Comparison of ENCODE assay signal across 8 cellular contexts in genomic region chr6:46016063-46016608, GRCh38. TPM values are rescaled to one million over a fixed set of nuclear protein-coding genes. Genes with fewer than 3 reads are reported as not detected.
DNase-seq lines count a peak whose midpoint lies in the region; ATAC-seq and TF ChIP-seq lines count a peak whose summit lies in the region.

No MANE protein-coding gene starts in this region.

- H3K27me3 Mint-ChIP-seq in CD4-positive, alpha-beta T cell: peaks cover 22% of the 10 kb centered on the region

- no peaks in the 10 kb centered on the region for H3K9me3 ChIP-seq in CD4-positive, alpha-beta T cell (ENCODE audit: control insufficient read depth, low read length)
- H3K9me3 ChIP-seq in NT2/D1 (ENCODE audit: insufficient read depth, low read length) (peaks cover 11% of the 10 kb centered on the region), esophagus (ENCODE audit: control insufficient read depth in 2 of 2, insufficient read depth in 1 of 2, low read depth in 1 of 2, low read length in 1 of 2) (no peaks in the 10 kb centered on the region), neuronal stem cell (replicated peaks in 1 of 2; ENCODE audit: control insufficient read depth in 2 of 2, insufficient read depth in 1 of 2, low read depth in 1 of 2, low read length in 2 of 2) (peaks cover 0 to 3% of the 10 kb centered on the region in 2 donors)

- no peak overlapping the region for H3K14ac ChIP-seq in neuronal stem cell (ENCODE audit: low read length)

- no peak for TF ChIP-seq CTCF in CD4-positive, alpha-beta T cell (IDR thresholded peaks at IDR 0.05)

- no peak overlapping the region for H3K9ac ChIP-seq in NT2/D1 (ENCODE audit: insufficient read length, low read depth)
- H3K9ac ChIP-seq in neuronal stem cell (ENCODE audit: low read depth, low read length, poor library complexity): no peak overlapping the region

- no peaks in the 10 kb centered on the region for H3K36me3 ChIP-seq in NT2/D1 (ENCODE audit: insufficient read depth, insufficient read length, low read length)
- H3K36me3 ChIP-seq in esophagus (ENCODE audit: control insufficient read depth in 2 of 2, insufficient read depth in 2 of 2, low read length in 1 of 2): no peaks in the 10 kb centered on the region
- no peaks in the 10 kb centered on the region for H3K36me3 ChIP-seq in neuronal stem cell (replicated peaks in 1 of 2; ENCODE audit: control insufficient read depth in 2 of 2, insufficient read depth in 2 of 2, low read length in 2 of 2)

- H3K27me3 ChIP-seq in CD4-positive, alpha-beta T cell (ENCODE audit: control insufficient read depth, insufficient read depth, low read length): no peaks in the 10 kb centered on the region
- H3K27me3 ChIP-seq in NT2/D1 (ENCODE audit: insufficient read depth, insufficient read length) (peaks cover 11% of the 10 kb centered on the region), esophagus (ENCODE audit: control insufficient read depth in 1 of 2, insufficient read depth in 2 of 2, low read length in 2 of 2) (peaks cover 0 to 6% of the 10 kb centered on the region in 2 donors), neuronal stem cell (ENCODE audit: control insufficient read depth in 3 of 3, insufficient read depth in 3 of 3, low read depth in 1 of 3, low read length in 3 of 3) (peaks cover 5 to 67% (median 21%) of the 10 kb centered on the region in 3 experiments)

- no peak overlapping the region for H2BK5ac ChIP-seq in neuronal stem cell (ENCODE audit: low read length)

- ATAC-seq in CD4-positive, alpha-beta T cell (ENCODE audit: poor library complexity): no peak

- 24 to 28% methylated on average over 8 of the region's 8 CpGs for WGBS in esophagus, 2 donors
- no CpG with 5 or more reads among the region's 8 CpGs for WGBS in neuronal stem cell (ENCODE audit: extremely low coverage in 2 of 2, insufficient read length in 2 of 2, insufficient replicate concordance in 1 of 2), 2 donors

- H4K91ac ChIP-seq in neuronal stem cell (ENCODE audit: low read depth, low read length, poor library complexity): no peak overlapping the region

- H3K4me3 ChIP-seq in NT2/D1 (ENCODE audit: insufficient read length, low read depth) (peak overlapping the region; percentile 56), esophagus (ENCODE audit: low read depth in 1 of 2, low read length in 2 of 2) (peak overlapping the region; percentile 51 to 54), neuronal stem cell (ENCODE audit: low read length in 2 of 2) (peak overlapping the region in 1 of 2 donors; percentile 80)

- H3K4me3 Mint-ChIP-seq in CD4-positive, alpha-beta T cell: peak overlapping the region; percentile 90

- H2BK12ac ChIP-seq in neuronal stem cell (ENCODE audit: low read length): no peak overlapping the region

- no peaks in the 10 kb centered on the region for H3K4me1 ChIP-seq in NT2/D1 (ENCODE audit: insufficient read depth, insufficient read length)
- peaks cover 3 to 8% of the 10 kb centered on the region in 2 donors for H3K4me1 ChIP-seq in esophagus (ENCODE audit: control insufficient read depth in 2 of 2, insufficient read depth in 2 of 2, low read length in 1 of 2)
- peaks cover 4 to 7% of the 10 kb centered on the region in 2 donors for H3K4me1 ChIP-seq in neuronal stem cell (ENCODE audit: control insufficient read depth in 2 of 2, insufficient read depth in 1 of 2, low read depth in 1 of 2, low read length in 2 of 2)

- no peaks in the 10 kb centered on the region for H3K36me3 Mint-ChIP-seq in CD4-positive, alpha-beta T cell (ENCODE audit: low read depth)

- CTCF ChIA-PET in CD4-positive, alpha-beta T cell (lab: Charles Lee): interaction anchor here (0.7 kb wide), 1 partner anchor 58 kb away, joined by 3 read pairs; no protein-coding TSS in a partner anchor

- H4K8ac ChIP-seq in neuronal stem cell (ENCODE audit: low read depth, low read length): no peak overlapping the region

- no peak overlapping the region for H2BK15ac ChIP-seq in neuronal stem cell (ENCODE audit: low read length)

- peak overlapping the region; percentile 51 for H3K18ac ChIP-seq in neuronal stem cell (ENCODE audit: low read length)

- H3K4me2 ChIP-seq in neuronal stem cell (ENCODE audit: insufficient read depth, low read length, poor library complexity, severe bottlenecking): peak overlapping the region; percentile 99

- H2AFZ ChIP-seq in neuronal stem cell (ENCODE audit: low read length): peak overlapping the region; percentile 78

- no peak overlapping the region for H3K23ac ChIP-seq in neuronal stem cell (ENCODE audit: low read depth, low read length, poor library complexity)

- H3K27ac ChIP-seq in CD4-positive, alpha-beta T cell (ENCODE audit: low read depth, low read length): no peak overlapping the region
- H3K27ac ChIP-seq in esophagus (ENCODE audit: low read depth in 2 of 2, low read length in 1 of 2): no peak overlapping the region
- H3K27ac ChIP-seq in neuronal stem cell (replicated peaks; ENCODE audit: low read length): no peak overlapping the region

- DNase-seq in CD4-positive, alpha-beta T cell: no peak
- DNase-seq in NT2/D1 (ENCODE audit: low read depth, low spot score) (no peak), neuronal stem cell (ENCODE audit: low spot score) (no peak), SHP77 treated with DMSO at 0.1 percent for 48 hours (lab: John Stamatoyannopoulos, UW) (no peak), COLO668 (lab: John Stamatoyannopoulos, UW; ENCODE audit: unreplicated experiment) (no peak), NOMO-1 treated with DMSO at 0.1 percent for 48 hours (lab: John Stamatoyannopoulos, UW; ENCODE audit: unreplicated experiment) (no peak), NCI-H2029 (lab: John Stamatoyannopoulos, UW) (no peak)

- no peak overlapping the region for H2AK5ac ChIP-seq in neuronal stem cell (ENCODE audit: low read depth, low read length)

- H2BK120ac ChIP-seq in neuronal stem cell (ENCODE audit: low read depth, low read length): no peak overlapping the region

- no peaks in the 10 kb centered on the region for H3K9me3 Mint-ChIP-seq in CD4-positive, alpha-beta T cell

- POLR2A ChIA-PET in CD4-positive, alpha-beta T cell (lab: Charles Lee): no interaction called here

- peak overlapping the region; percentile 69 for H3K27ac Mint-ChIP-seq in CD4-positive, alpha-beta T cell

- H3K4me1 Mint-ChIP-seq in CD4-positive, alpha-beta T cell (ENCODE audit: low read depth): peaks cover 48% of the 10 kb centered on the region

- H3K79me1 ChIP-seq in neuronal stem cell (ENCODE audit: low read depth, low read length): no peaks in the 10 kb centered on the region

- intact Hi-C loops in CD4-positive, alpha-beta T cell (cut with DNase I, micrococcal nuclease): no loop called here

- no peak overlapping the region for H3K4ac ChIP-seq in neuronal stem cell (ENCODE audit: low read length)

RNA-seq across cellular contexts. Expression of gene CLIC5, which starts 0.5 kb away (rescaled TPM):
- 1 to 10 TPM; 2.5 to 2.8 TPM for total RNA-seq in CD4-positive, alpha-beta T cell
- polyA plus RNA-seq in esophagus: under 1 TPM; 0.25 to 0.37 TPM
- polyA plus RNA-seq in neuronal stem cell (2013, experiment 1 of 2): 0.14 TPM
- 0.18 TPM for polyA plus RNA-seq in neuronal stem cell (2013, experiment 2 of 2)
